In the genomic region with DNA sequence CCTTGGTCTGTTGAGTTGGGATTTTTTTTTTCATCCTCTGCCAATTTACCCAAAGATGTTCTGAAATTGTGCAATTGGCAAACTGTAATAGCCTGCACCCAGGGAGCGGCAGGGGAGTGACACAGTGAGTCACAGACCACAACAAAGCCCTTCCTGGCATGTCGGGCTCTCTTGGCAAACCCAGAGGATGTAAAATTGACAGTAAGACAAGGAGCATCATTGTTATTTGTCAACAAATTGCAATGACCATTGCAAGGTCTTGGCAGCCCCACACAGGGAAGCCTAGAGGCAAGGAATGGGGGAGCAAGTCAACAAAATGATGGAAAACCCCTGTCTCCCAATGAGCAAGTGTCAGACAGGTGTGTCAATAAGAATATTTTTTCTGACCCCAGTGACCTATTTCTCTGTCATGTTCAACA, we compare ENCODE assay signal across 11 cellular contexts.
DNase-seq lines count a peak whose midpoint lies in the region; ATAC-seq and TF ChIP-seq lines count a peak whose summit lies in the region.
"Had no signal": no experiment of that assay in that cellular context is flagged by ENCODE, and none has a peak within 500 bp of the region (broad histone marks: within the 10 kb centered on the region; RNA-seq: fewer than 3 reads in every experiment).

No MANE protein-coding gene starts in this region.

- H2BK5ac ChIP-seq in trophoblast cell (ENCODE audit: low read depth, low read length, poor library complexity), result no peak overlapping the region

- ATAC-seq in DND-41 (ENCODE audit: insufficient read depth, low read depth) (peak; percentile 48; the same call in 1 of the 3 replicates), Right ventricle myocardium inferior (no peak)

- no peaks in the 10 kb centered on the region for H3K79me2 ChIP-seq in DND-41 (ENCODE audit: insufficient read depth, low read length)
- H3K79me2 ChIP-seq in trophoblast cell (ENCODE audit: control insufficient read depth, insufficient read depth, low read length, poor library complexity), result no peaks in the 10 kb centered on the region

- H4K12ac ChIP-seq in trophoblast cell (ENCODE audit: low read depth, low read length), result no peak overlapping the region

- H2AFZ ChIP-seq in DND-41 (ENCODE audit: low read depth, low read length) (no peak overlapping the region), trophoblast cell (ENCODE audit: insufficient read depth, low read length, poor library complexity) (no peak overlapping the region)

- H4K8ac ChIP-seq in trophoblast cell (ENCODE audit: low read depth, low read length), result no peak overlapping the region

- H3K9ac ChIP-seq in DND-41 (ENCODE audit: low read depth, low read length) (no peak overlapping the region), trophoblast cell (ENCODE audit: low read length) (peak overlapping the region; percentile 45)

- H3K4me2 ChIP-seq in DND-41 (ENCODE audit: insufficient read depth, low read length) (no peak overlapping the region), trophoblast cell (ENCODE audit: low read length) (no peak overlapping the region)

- H4K20me1 ChIP-seq in DND-41 (ENCODE audit: insufficient read depth, low read length), result no peaks in the 10 kb centered on the region

- no peaks in the 10 kb centered on the region for H3K4me1 ChIP-seq in DND-41 (ENCODE audit: insufficient read depth, low read length)
- H3K4me1 ChIP-seq in trophoblast cell (ENCODE audit: control insufficient read depth in 1 of 2, insufficient read depth in 2 of 2, low read length in 2 of 2), result no peaks in the 10 kb centered on the region
- peaks cover 4% of the 10 kb centered on the region for H3K4me1 ChIP-seq in vagina

- H3K79me1 ChIP-seq in trophoblast cell (ENCODE audit: low read length), result no peaks in the 10 kb centered on the region

- H3K27me3 ChIP-seq in DND-41 (ENCODE audit: insufficient read depth, low read length, poor library complexity) (no peaks in the 10 kb centered on the region), trophoblast cell (ENCODE audit: insufficient read depth, low read length) (no peaks in the 10 kb centered on the region), vagina (no peaks in the 10 kb centered on the region)
- H3K27me3 ChIP-seq: cardiac muscle cell had no signal

- H3K27ac ChIP-seq in DND-41 (ENCODE audit: low read length) (no peak overlapping the region), epithelial cell of prostate (peak overlapping the region; percentile 45), trophoblast cell (ENCODE audit: low read depth, low read length) (no peak overlapping the region), vagina (no peak overlapping the region)
- H3K27ac ChIP-seq: cardiac muscle cell, WERI-Rb-1 had no signal

- H3K9me3 ChIP-seq in DND-41 (ENCODE audit: insufficient read depth, low read length, severe bottlenecking), result no peaks in the 10 kb centered on the region
- no peaks in the 10 kb centered on the region for H3K9me3 ChIP-seq in trophoblast cell (ENCODE audit: insufficient read depth, low read depth, low read length)
- H3K9me3 ChIP-seq in vagina, result no peaks in the 10 kb centered on the region

- no CpG with 5 or more reads among the region's 2 CpGs for WGBS in trophoblast cell (ENCODE audit: extremely low coverage, insufficient coverage, insufficient read length)

- no peak overlapping the region for H3K23ac ChIP-seq in trophoblast cell (ENCODE audit: low read length)

- intact Hi-C loops in cardiac septum (cut with DNase I), result no loop called here
- intact Hi-C loops in vagina (cut with DNase I), result no loop called here
- intact Hi-C loops in Right ventricle myocardium inferior (cut with DNase I), result no loop called here

- no peak overlapping the region for H3K18ac ChIP-seq in trophoblast cell (ENCODE audit: low read length)

- H2AK5ac ChIP-seq in trophoblast cell (ENCODE audit: low read length), result no peak overlapping the region

- H2BK12ac ChIP-seq in trophoblast cell (ENCODE audit: low read length), result no peak overlapping the region

- DNase-seq in DND-41, result no peak
- DNase-seq in NCI-H460 (ENCODE audit: extremely low read depth, low read depth), result peak; percentile 59
- DNase-seq in epithelial cell of prostate (ENCODE audit: low read depth, low spot score), result peak; percentile 84
- peak; percentile 16 to 38 for DNase-seq in trophoblast cell
- no peak for DNase-seq in stimulated activated CD4-positive, alpha-beta T cell treated with anti-CD3 and anti-CD28 coated beads, Interleukin-15, amount 100 ng/mL, for 24 hours
- no peak for DNase-seq in cardiac septum (ENCODE audit: low spot score)
- no peak for DNase-seq in vagina (ENCODE audit: extremely low spot score in 2 of 2)
- no peak for DNase-seq in Right ventricle myocardium inferior (ENCODE audit: missing footprints)
- DNase-seq: NCI-H1048, WERI-Rb-1 had no signal

- no peak overlapping the region for H4K91ac ChIP-seq in trophoblast cell (ENCODE audit: low read depth, low read length)

- TF ChIP-seq CTCF in DND-41 (IDR thresholded peaks at IDR 0.05; ENCODE audit: borderline replicate concordance, extremely low read depth, low read length, poor library complexity, severe bottlenecking) (no peak), vagina (IDR thresholded peaks at IDR 0.05) (no peak)

- no peak overlapping the region for H2BK120ac ChIP-seq in trophoblast cell (ENCODE audit: insufficient read depth, low read length, poor library complexity)

- H3K4me3 ChIP-seq in DND-41 (ENCODE audit: low read depth in 1 of 2, low read length in 2 of 2), result no peak overlapping the region
- H3K4me3 ChIP-seq in trophoblast cell (ENCODE audit: low read depth, low read length), result no peak overlapping the region
- no peak overlapping the region for H3K4me3 ChIP-seq in vagina
- H3K4me3 ChIP-seq: cardiac muscle cell had no signal

- H3K4ac ChIP-seq in trophoblast cell (ENCODE audit: low read depth, low read length), result no peak overlapping the region

- no peak for TF ChIP-seq POLR2A in vagina (IDR thresholded peaks at IDR 0.05)

- H3K14ac ChIP-seq in trophoblast cell (ENCODE audit: low read length), result no peak overlapping the region

- H3K36me3 ChIP-seq in DND-41 (ENCODE audit: insufficient read depth, low read length), result no peaks in the 10 kb centered on the region
- H3K36me3 ChIP-seq in trophoblast cell (ENCODE audit: control insufficient read depth in 1 of 2, insufficient read depth in 2 of 2, low read length in 2 of 2), result no peaks in the 10 kb centered on the region
- H3K36me3 ChIP-seq in vagina, result no peaks in the 10 kb centered on the region
- H3K36me3 ChIP-seq: cardiac muscle cell, WERI-Rb-1 had no signal

Comparison
In these comparisons a context has a peak if more than half of its experiments do, and no peak if none do; other contexts are left out.
1. DNase-seq: peak in NCI-H460 (single experiment), epithelial cell of prostate (single experiment) and trophoblast cell (2 of 2); none in DND-41 (single experiment), stimulated activated CD4-positive, alpha-beta T cell treated with anti-CD3 and anti-CD28 coated beads, Interleukin-15, amount 100 ng/mL, for 24 hours (single experiment), cardiac septum (single experiment), vagina (0 of 2) and Right ventricle myocardium inferior (single experiment).